8 cellular contexts compared by ENCODE assay signal in the genomic region with DNA sequence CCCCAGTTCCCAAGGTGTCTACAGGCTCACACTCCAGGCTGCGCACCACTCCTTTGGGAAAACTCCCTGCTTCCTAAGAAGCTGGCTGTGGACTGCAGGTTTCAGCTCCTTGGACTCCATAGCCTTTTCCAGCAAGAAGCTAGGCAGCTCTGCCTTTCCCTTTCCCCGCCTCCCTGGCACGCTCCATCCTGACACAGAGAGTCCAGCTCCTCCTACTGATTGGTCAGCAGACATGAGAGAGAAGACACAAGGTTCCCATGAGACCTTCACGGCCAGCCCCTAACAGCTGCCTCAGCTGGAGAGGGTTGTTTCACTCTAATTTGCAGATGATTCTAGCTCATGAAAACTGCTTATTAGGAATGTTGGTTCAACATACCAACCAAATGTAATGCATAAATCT. TPM values are rescaled to one million over a fixed set of nuclear protein-coding genes. Genes with fewer than 3 reads are reported as not detected.
A peak's percentile ranks its signal among the peaks of the same experiment; 100 is the strongest.
DNase-seq lines count a peak whose midpoint lies in the region; ATAC-seq, FAIRE-seq and TF ChIP-seq lines count a peak whose summit lies in the region.

No MANE protein-coding gene starts in this region.

- no peak for FAIRE-seq in GM12892 (lab: Jason Lieb, UNC)

- ATAC-seq in sciatic nerve, result peak; percentile 100
- ATAC-seq in HG02938 (IDR thresholded peaks at IDR 0.05; ENCODE audit: unreplicated experiment), result no peak

- intact Hi-C loops in head of caudate nucleus (cut with DNase I) (no loop called here), sciatic nerve (cut with DNase I) (no loop called here)

- DNase-seq in GM04503 (ENCODE audit: low read depth) (peak; percentile 93), SK-MEL-5 (ENCODE audit: low read depth, low spot score) (peak; percentile 69), head of caudate nucleus (peak in 31 of 42 donors; percentile 2 to 65 (median 30)), sciatic nerve (ENCODE audit: low spot score) (peak; percentile 90), GM12892 (ENCODE audit: insufficient read length) (no peak), CD1c-positive myeloid dendritic cell (ENCODE audit: extremely low spot score) (no peak), NCI-H1694 treated with DMSO at 0.1 percent for 48 hours (lab: John Stamatoyannopoulos, UW) (no peak)

- TF ChIP-seq POLR2A in GM12892 (IDR thresholded peaks at IDR 0.05; ENCODE audit: low read depth, low read length), result no peak

- in situ Hi-C loops in SK-MEL-5 (cut with HindIII; ENCODE audit: low pct_unique_long_range_greater_than_20kb, low sequenced_read_pairs), result no loop called here

RNA-seq across cellular contexts. Expression of gene TENM4, which starts 27.6 kb away (rescaled TPM):
- total RNA-seq in SK-MEL-5 (2014; rRNA removed; shearing (Covaris generic)), result 0.08 TPM in 1 of 2 replicates, not detected in the other
- polyA plus RNA-seq in SK-MEL-5 (2015; cell fraction: cytosol; rRNA removed), result 0.04 TPM in 1 of 2 replicates, not detected in the other
- not detected in 2 replicates for polyA plus RNA-seq in SK-MEL-5 (2015; cell fraction: nucleus; rRNA removed)
- total RNA-seq in sciatic nerve, result 16.5 TPM
- not detected for polyA plus RNA-seq in GM12892 (2012; ENCODE audit: missing spikeins)

Comparison
In these comparisons a context has a peak if more than half of its experiments do, and no peak if none do; other contexts are left out.
1. DNase-seq: peak in GM04503 (single experiment), SK-MEL-5 (single experiment), head of caudate nucleus (31 of 42) and sciatic nerve (single experiment); none in GM12892 (single experiment), CD1c-positive myeloid dendritic cell (single experiment) and NCI-H1694 treated with DMSO at 0.1 percent for 48 hours (single experiment).
2. RNA of gene TENM4, which starts 27.6 kb away (total RNA-seq): 16.5 TPM in sciatic nerve (single experiment); 0.08 TPM in SK-MEL-5; every median in the first group is over 10 times any median in the second.